1 cellular context compared by ENCODE assay signal in the genomic region with DNA sequence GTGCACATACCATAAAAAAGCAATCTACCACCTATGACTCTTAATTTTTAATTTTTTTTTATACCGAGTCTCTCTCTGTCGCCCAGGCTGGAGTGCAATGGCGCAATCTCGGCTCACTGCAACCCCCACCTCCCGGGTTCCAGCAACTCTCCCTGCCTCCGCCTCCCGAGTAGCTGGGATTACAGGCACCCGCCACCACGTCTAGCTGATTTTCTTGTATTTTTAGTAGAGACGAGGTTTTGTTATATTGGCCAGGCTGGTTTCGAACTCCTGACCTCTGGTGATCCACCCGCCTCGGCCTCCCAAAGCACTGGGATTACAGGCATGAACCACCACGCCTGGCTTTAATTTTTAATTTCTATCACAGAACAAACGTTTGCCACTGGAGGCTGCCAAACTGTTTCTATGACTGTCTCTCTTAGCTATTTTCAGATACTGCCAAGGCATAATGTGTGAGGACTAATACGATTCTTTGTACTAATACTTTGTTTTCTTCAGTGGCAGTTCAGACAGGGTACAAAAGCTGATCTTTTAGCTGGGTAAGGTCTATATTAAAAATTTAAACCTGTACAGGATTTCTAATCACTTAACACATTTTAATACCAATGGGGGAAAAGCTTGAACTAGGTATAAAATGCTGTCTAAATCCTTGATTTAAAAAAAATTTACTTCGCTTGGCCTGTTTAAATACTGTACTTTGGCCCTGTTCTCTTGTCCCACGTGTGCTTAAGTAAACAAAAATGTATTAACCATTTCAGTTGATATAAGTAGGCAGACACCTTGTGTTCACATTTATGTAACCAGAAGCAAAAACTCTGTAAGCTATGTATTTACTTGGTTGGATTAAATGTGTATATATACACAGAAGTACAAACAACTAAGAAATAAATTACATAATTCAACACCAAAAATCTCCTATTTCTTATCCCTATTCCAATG.
TF ChIP-seq lines count a peak whose summit lies in the region.

No MANE protein-coding gene starts in this region.

TF ChIP-seq in K562, 482 proteins besides CTCF, POLR2A, EP300 and RAD21 (continued from another document):
- TF ChIP-seq ZBTB33 (CRISPR knock-in tag; IDR thresholded peaks at IDR 0.05) (peak; percentile 73), E2F6 (IDR thresholded peaks at IDR 0.05; ENCODE audit: borderline replicate concordance in 1 of 2, extremely low read depth in 1 of 2, insufficient read depth in 1 of 2, insufficient read length in 1 of 2, low read depth in 1 of 2, low read length in 1 of 2, poor library complexity in 1 of 2, severe bottlenecking in 1 of 2) (no peak), CBX3 (IDR thresholded peaks at IDR 0.05; ENCODE audit: borderline replicate concordance in 1 of 2, low read length in 2 of 2) (0 out of 3 replicates have a peak, but pooled peaks of 1 of the 2 experiments have one; percentile 23), MNT (conservative IDR thresholded peaks at IDR 0.05) (peak; percentile 54 to 62; a peak in 2 of 4 replicates), ADNP (tag; IDR thresholded peaks at IDR 0.05) (peak; percentile 65; the same call in 1 of the 2 replicates), ZNF165 (CRISPR knock-in tag; IDR thresholded peaks at IDR 0.05; ENCODE audit: borderline replicate concordance) (no peak), BCOR (IDR thresholded peaks at IDR 0.05) (0 out of 2 replicates have a peak, but pooled peaks have one; percentile 48), CEBPB (tag; IDR thresholded peaks at IDR 0.05) (peak; percentile 88), CC2D1A (IDR thresholded peaks at IDR 0.05) (peak; percentile 41; the same call in 1 of the 2 replicates), CHD1 (IDR thresholded peaks at IDR 0.05; ENCODE audit: low read length) (no peak), BACH1 (tag; IDR thresholded peaks at IDR 0.05) (no peak), CEBPG (CRISPR knock-in tag; IDR thresholded peaks at IDR 0.05) (peak; percentile 34), CEBPG (tag; conservative IDR thresholded peaks at IDR 0.05 in 1 of 2, IDR thresholded peaks at IDR 0.05 in 1 of 2) (peak in 1 of 2 experiments; percentile 45; a peak in 2 of 4 replicates)
- TF ChIP-seq, protein P1, sequence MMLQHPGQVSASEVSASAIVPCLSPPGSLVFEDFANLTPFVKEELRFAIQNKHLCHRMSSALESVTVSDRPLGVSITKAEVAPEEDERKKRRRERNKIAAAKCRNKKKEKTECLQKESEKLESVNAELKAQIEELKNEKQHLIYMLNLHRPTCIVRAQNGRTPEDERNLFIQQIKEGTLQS (IDR thresholded peaks at IDR 0.05): 0 out of 2 replicates have a peak, but pooled peaks have one; percentile 13
- TF ChIP-seq, protein P1 (CRISPR knock-in tag; conservative IDR thresholded peaks at IDR 0.05): no peak
